Comparison of ENCODE assay signal across 17 cellular contexts in genomic region chr1:223036479-223036845, GRCh38.
A peak's percentile ranks its signal among the peaks of the same experiment; 100 is the strongest.
DNase-seq lines count a peak whose midpoint lies in the region; ATAC-seq, FAIRE-seq and TF ChIP-seq lines count a peak whose summit lies in the region.
"Had no signal": no experiment of that assay in that cellular context is flagged by ENCODE, and none has a peak within 500 bp of the region (broad histone marks: within the 10 kb centered on the region; RNA-seq: fewer than 3 reads in every experiment).

No MANE protein-coding gene starts in this region.

- H2BK12ac ChIP-seq in trophoblast cell (ENCODE audit: low read length): peak overlapping the region; percentile 42

- H3K79me2 ChIP-seq in PC-9 (ENCODE audit: low read depth) (no peaks in the 10 kb centered on the region), trophoblast cell (ENCODE audit: control insufficient read depth, insufficient read depth, low read length, poor library complexity) (peaks cover 2% of the 10 kb centered on the region)

- H3K23ac ChIP-seq in trophoblast cell (ENCODE audit: low read length): no peak overlapping the region

- peaks cover 26% of the 10 kb centered on the region for H3K79me1 ChIP-seq in trophoblast cell (ENCODE audit: low read length)

- H4K12ac ChIP-seq in trophoblast cell (ENCODE audit: low read depth, low read length): no peak overlapping the region

- no CpG with 5 or more reads among the region's 6 CpGs for WGBS in trophoblast cell (ENCODE audit: extremely low coverage, insufficient coverage, insufficient read length)

- no peaks in the 10 kb centered on the region for H4K20me1 ChIP-seq in PC-9 (ENCODE audit: insufficient read depth)

- no peak for ATAC-seq in HG03095 (IDR thresholded peaks at IDR 0.05; ENCODE audit: unreplicated experiment)

- H2AK5ac ChIP-seq in trophoblast cell (ENCODE audit: low read length): no peak overlapping the region

- no TSS peak for BruUV-seq in PC-9 (replicated peaks; lab: Mats Ljungman, UMichigan)

- H3K4me3 ChIP-seq in PC-9: no peak overlapping the region
- H3K4me3 ChIP-seq in trophoblast cell (ENCODE audit: low read depth, low read length): no peak overlapping the region
- H3K4me3 ChIP-seq: HAP-1 had no signal

- peak overlapping the region; percentile 9 for H3K14ac ChIP-seq in trophoblast cell (ENCODE audit: low read length)

- H3K27ac ChIP-seq in PC-9: no peak overlapping the region
- no peak overlapping the region for H3K27ac ChIP-seq in trophoblast cell (ENCODE audit: low read depth, low read length)

- no peaks in the 10 kb centered on the region for H3K36me3 ChIP-seq in PC-9 (ENCODE audit: low read depth)
- H3K36me3 ChIP-seq in trophoblast cell (ENCODE audit: control insufficient read depth in 1 of 2, insufficient read depth in 2 of 2, low read length in 2 of 2): peaks cover 0 to 4% of the 10 kb centered on the region in 2 experiments
- H3K36me3 ChIP-seq: BE2C, HAP-1 had no signal

- no peak overlapping the region for H2BK120ac ChIP-seq in trophoblast cell (ENCODE audit: insufficient read depth, low read length, poor library complexity)

- no peak for FAIRE-seq in frontal cortex (lab: Jason Lieb, UNC)
- FAIRE-seq: G401.6, GM12891, GM19239 had no signal

- TF ChIP-seq CTCF in PC-9 (conservative IDR thresholded peaks at IDR 0.05): no peak
- TF ChIP-seq CTCF in endothelial cell (IDR thresholded peaks at IDR 0.05; ENCODE audit: unreplicated experiment): no peak

- POLR2A ChIA-PET in PC-9 (lab: Charles Lee; ENCODE audit: unreplicated experiment): no interaction called here

- no peak overlapping the region for H4K8ac ChIP-seq in trophoblast cell (ENCODE audit: low read depth, low read length)

- H3K27me3 Mint-ChIP-seq in endothelial cell (ENCODE audit: unreplicated experiment): peaks cover 8% of the 10 kb centered on the region
- H3K27me3 Mint-ChIP-seq: CD4-positive, CD25-positive, alpha-beta regulatory T cell had no signal

- H3K9me3 ChIP-seq in PC-9 (ENCODE audit: insufficient read depth, low read depth) (no peaks in the 10 kb centered on the region), trophoblast cell (ENCODE audit: insufficient read depth, low read depth, low read length) (peaks cover 2% of the 10 kb centered on the region)
- H3K9me3 ChIP-seq: BE2C, HAP-1 had no signal

- H3K4me1 ChIP-seq in PC-9 (replicated peaks; ENCODE audit: insufficient read depth) (peaks cover 8% of the 10 kb centered on the region), trophoblast cell (ENCODE audit: control insufficient read depth in 1 of 2, insufficient read depth in 2 of 2, low read length in 2 of 2) (peaks cover 32 to 62% of the 10 kb centered on the region in 2 experiments)
- H3K4me1 ChIP-seq: BE2C, HAP-1 had no signal

- peaks cover 21% of the 10 kb centered on the region for H3K4me1 Mint-ChIP-seq in endothelial cell (ENCODE audit: unreplicated experiment)
- H3K4me1 Mint-ChIP-seq: CD4-positive, CD25-positive, alpha-beta regulatory T cell; CD8-positive, alpha-beta memory T cell had no signal

- H3K27ac Mint-ChIP-seq in endothelial cell (ENCODE audit: unreplicated experiment): no peak overlapping the region
- H3K27ac Mint-ChIP-seq: CD8-positive, alpha-beta memory T cell had no signal

- H2BK5ac ChIP-seq in trophoblast cell (ENCODE audit: low read depth, low read length, poor library complexity): no peak overlapping the region

- no peak overlapping the region for H3K18ac ChIP-seq in trophoblast cell (ENCODE audit: low read length)

- H3K9me2 ChIP-seq in PC-9 (ENCODE audit: insufficient read depth): no peaks in the 10 kb centered on the region

- H3K9ac ChIP-seq in trophoblast cell (ENCODE audit: low read length): no peak overlapping the region

- no peaks in the 10 kb centered on the region for H3F3A ChIP-seq in PC-9 (ENCODE audit: insufficient read depth, low read depth)

- intact Hi-C loops in PC-9 (cut with micrococcal nuclease; ENCODE audit: unreplicated experiment): no loop called here

- H3K27me3 ChIP-seq in PC-9 (ENCODE audit: insufficient read depth, low read depth) (0 out of 2 replicates have a peak, but pooled peaks cover 6% of the 10 kb centered on the region), trophoblast cell (ENCODE audit: insufficient read depth, low read length) (no peaks in the 10 kb centered on the region)
- H3K27me3 ChIP-seq: BE2C had no signal

- no peaks in the 10 kb centered on the region for H3K9me3 Mint-ChIP-seq in endothelial cell (ENCODE audit: unreplicated experiment)
- H3K9me3 Mint-ChIP-seq: CD8-positive, alpha-beta memory T cell had no signal

- CTCF ChIA-PET in PC-9 (lab: Charles Lee): no interaction called here

- peak overlapping the region; percentile 5 for H3K4me3 Mint-ChIP-seq in endothelial cell (ENCODE audit: unreplicated experiment)
- H3K4me3 Mint-ChIP-seq: CD4-positive, CD25-positive, alpha-beta regulatory T cell; CD8-positive, alpha-beta memory T cell had no signal

- H3K4me2 ChIP-seq in PC-9 (peak overlapping the region; percentile 15; the same call in 1 of the 2 replicates), trophoblast cell (ENCODE audit: low read length) (no peak overlapping the region)

- peaks cover 32% of the 10 kb centered on the region for H3K36me3 Mint-ChIP-seq in endothelial cell (ENCODE audit: low read depth, unreplicated experiment)
- H3K36me3 Mint-ChIP-seq: CD4-positive, CD25-positive, alpha-beta regulatory T cell; CD8-positive, alpha-beta memory T cell had no signal

- H2AFZ ChIP-seq in PC-9: no peak overlapping the region
- no peak overlapping the region for H2AFZ ChIP-seq in trophoblast cell (ENCODE audit: insufficient read depth, low read length, poor library complexity)

- H3K4ac ChIP-seq in trophoblast cell (ENCODE audit: low read depth, low read length): no peak overlapping the region

- DNase-seq in NCI-H2227 (lab: John Stamatoyannopoulos, UW; ENCODE audit: unreplicated experiment) (peak; percentile 79), PC-9 (no peak), endothelial cell (ENCODE audit: low spot score) (no peak), trophoblast cell (no peak), DMS53 treated with DMSO at 0.1 percent for 48 hours (lab: John Stamatoyannopoulos, UW; ENCODE audit: unreplicated experiment) (no peak), frontal cortex (ENCODE audit: low spot score in 2 of 2) (no peak)
- DNase-seq: BE2C; C1 segment of cervical spinal cord; CD4-positive, CD25-positive, alpha-beta regulatory T cell; CD8-positive, alpha-beta memory T cell; COR-L47; DMS 273 treated with DMSO at 0.1 percent for 48 hours had no signal

- H4K91ac ChIP-seq in trophoblast cell (ENCODE audit: low read depth, low read length): no peak overlapping the region
